Comparison of ENCODE assay signal across 1 cellular context in the genomic region with DNA sequence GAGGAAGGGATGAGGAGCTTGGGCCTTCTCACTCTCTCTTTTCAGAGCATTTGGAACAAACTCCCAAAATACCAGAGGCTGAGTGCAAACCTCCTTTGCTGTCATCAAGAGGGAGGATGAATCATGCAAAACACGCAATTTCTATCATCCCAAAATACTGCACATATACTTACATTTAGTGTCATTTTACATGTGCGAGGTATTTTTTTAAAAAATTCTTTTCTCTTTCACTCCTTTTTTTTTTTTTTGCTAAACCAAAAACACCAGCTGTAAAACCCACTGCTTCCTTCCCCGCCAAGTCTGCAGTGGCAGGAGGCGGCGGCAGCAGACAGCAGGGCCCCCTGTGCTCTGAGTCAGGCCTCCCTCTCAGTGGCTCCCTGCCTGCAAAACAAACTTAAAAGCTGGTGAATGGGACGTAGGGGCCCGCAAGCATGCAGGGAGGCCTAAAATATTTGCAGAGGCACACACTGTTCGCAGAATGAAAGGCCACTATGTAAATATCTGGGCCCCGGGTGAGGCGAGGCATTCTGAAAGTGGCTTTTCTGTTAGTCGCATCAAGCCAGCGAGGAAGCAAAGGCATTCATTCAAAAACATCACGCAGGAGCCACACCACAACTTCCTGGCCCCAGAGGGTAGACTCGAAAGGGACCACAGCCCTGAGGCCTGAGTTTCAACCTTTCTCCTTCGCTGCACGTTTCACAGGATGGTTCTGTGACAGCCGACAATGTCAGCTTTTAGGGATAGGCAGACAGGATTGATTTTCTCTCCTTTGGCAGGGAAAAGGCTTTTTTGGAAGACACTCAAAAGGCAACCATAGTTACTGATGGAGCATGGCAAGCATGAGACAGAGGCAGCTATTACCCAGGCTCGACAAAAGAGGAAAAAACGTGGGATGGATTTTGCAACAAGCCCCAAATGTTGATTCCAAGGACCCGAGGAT.
TF ChIP-seq lines count a peak whose summit lies in the region.

No MANE protein-coding gene starts in this region.

TF ChIP-seq in HepG2, 621 proteins besides CTCF, POLR2A, EP300 and RAD21 (continued from another document and continues in another):
- TF ChIP-seq, protein P1, sequence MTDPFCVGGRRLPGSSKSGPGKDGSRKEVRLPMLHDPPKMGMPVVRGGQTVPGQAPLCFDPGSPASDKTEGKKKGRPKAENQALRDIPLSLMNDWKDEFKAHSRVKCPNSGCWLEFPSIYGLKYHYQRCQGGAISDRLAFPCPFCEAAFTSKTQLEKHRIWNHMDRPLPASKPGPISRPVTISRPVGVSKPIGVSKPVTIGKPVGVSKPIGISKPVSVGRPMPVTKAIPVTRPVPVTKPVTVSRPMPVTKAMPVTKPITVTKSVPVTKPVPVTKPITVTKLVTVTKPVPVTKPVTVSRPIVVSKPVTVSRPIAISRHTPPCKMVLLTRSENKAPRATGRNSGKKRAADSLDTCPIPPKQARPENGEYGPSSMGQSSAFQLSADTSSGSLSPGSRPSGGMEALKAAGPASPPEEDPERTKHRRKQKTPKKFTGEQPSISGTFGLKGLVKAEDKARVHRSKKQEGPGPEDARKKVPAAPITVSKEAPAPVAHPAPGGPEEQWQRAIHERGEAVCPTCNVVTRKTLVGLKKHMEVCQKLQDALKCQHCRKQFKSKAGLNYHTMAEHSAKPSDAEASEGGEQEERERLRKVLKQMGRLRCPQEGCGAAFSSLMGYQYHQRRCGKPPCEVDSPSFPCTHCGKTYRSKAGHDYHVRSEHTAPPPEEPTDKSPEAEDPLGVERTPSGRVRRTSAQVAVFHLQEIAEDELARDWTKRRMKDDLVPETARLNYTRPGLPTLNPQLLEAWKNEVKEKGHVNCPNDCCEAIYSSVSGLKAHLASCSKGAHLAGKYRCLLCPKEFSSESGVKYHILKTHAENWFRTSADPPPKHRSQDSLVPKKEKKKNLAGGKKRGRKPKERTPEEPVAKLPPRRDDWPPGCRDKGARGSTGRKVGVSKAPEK (CRISPR knock-in tag; IDR thresholded peaks at IDR 0.05; ENCODE audit: borderline replicate concordance) = peak; percentile 35; the same call in 1 of the 2 replicates
- TF ChIP-seq KLF15 (CRISPR knock-in tag; IDR thresholded peaks at IDR 0.05; ENCODE audit: borderline replicate concordance) (no peak), ZNF678 (CRISPR knock-in tag; IDR thresholded peaks at IDR 0.05) (no peak), MAF1 (CRISPR knock-in tag; IDR thresholded peaks at IDR 0.05; ENCODE audit: borderline replicate concordance) (no peak), GLI4 (CRISPR knock-in tag; IDR thresholded peaks at IDR 0.05; ENCODE audit: borderline replicate concordance) (no peak), SALL1 (CRISPR knock-in tag; IDR thresholded peaks at IDR 0.05) (peak; percentile 95), U2AF1 (optimal IDR thresholded peaks at IDR 0.05; ENCODE audit: low read depth, low read length) (no peak), ZNF644 (CRISPR knock-in tag; IDR thresholded peaks at IDR 0.05; ENCODE audit: low read depth) (peak; percentile 79), ZNF7 (CRISPR knock-in tag; IDR thresholded peaks at IDR 0.05) (peak; percentile 74; the same call in 1 of the 2 replicates), HOXA9 (CRISPR knock-in tag; IDR thresholded peaks at IDR 0.05; ENCODE audit: borderline replicate concordance) (no peak), CCDC6 (CRISPR knock-in tag; IDR thresholded peaks at IDR 0.05) (peak; percentile 95; the same call in 1 of the 2 replicates), ZNF337 (CRISPR knock-in tag; IDR thresholded peaks at IDR 0.05; ENCODE audit: borderline replicate concordance, low read depth) (no peak), ZNF512 (CRISPR knock-in tag; IDR thresholded peaks at IDR 0.05) (peak; percentile 29; the same call in 1 of the 2 replicates), NCOA1 (CRISPR knock-in tag; IDR thresholded peaks at IDR 0.05) (no peak; the same call in 1 of the 2 replicates), ZNF33B (CRISPR knock-in tag; IDR thresholded peaks at IDR 0.05) (peak; percentile 30; the same call in 1 of the 2 replicates), FIP1L1 (IDR thresholded peaks at IDR 0.05; ENCODE audit: borderline replicate concordance, insufficient read depth, low read depth, low read length) (no peak), CBX5 (CRISPR knock-in tag; IDR thresholded peaks at IDR 0.05; ENCODE audit: borderline replicate concordance) (peak; percentile 84; the same call in 1 of the 2 replicates), TBL1XR1 (IDR thresholded peaks at IDR 0.05; ENCODE audit: borderline replicate concordance, low read length, partially characterized antibody) (no peak), ISX (CRISPR knock-in tag; conservative IDR thresholded peaks at IDR 0.05) (no peak), ZFX (CRISPR knock-in tag; IDR thresholded peaks at IDR 0.05; ENCODE audit: low read depth) (peak; percentile 89), ZNF543 (CRISPR knock-in tag; IDR thresholded peaks at IDR 0.05) (peak; percentile 89), ETV5 (CRISPR knock-in tag; IDR thresholded peaks at IDR 0.05; ENCODE audit: borderline replicate concordance) (peak; percentile 75), RNF219 (CRISPR knock-in tag; IDR thresholded peaks at IDR 0.05) (0 out of 2 replicates have a peak, but pooled peaks have one; percentile 35), ZSCAN22 (CRISPR knock-in tag; IDR thresholded peaks at IDR 0.05) (peak; percentile 29; the same call in 1 of the 2 replicates), ZNF691 (CRISPR knock-in tag; IDR thresholded peaks at IDR 0.05; ENCODE audit: borderline replicate concordance, low read depth) (peak; percentile 74), ZNF501 (CRISPR knock-in tag; IDR thresholded peaks at IDR 0.05) (no peak), ZMYM4 (CRISPR knock-in tag; IDR thresholded peaks at IDR 0.05) (peak; percentile 82), JDP2 (CRISPR knock-in tag; IDR thresholded peaks at IDR 0.05; ENCODE audit: borderline replicate concordance) (no peak), IRF2 (CRISPR knock-in tag; IDR thresholded peaks at IDR 0.05) (peak; percentile 91), KLF13 (CRISPR knock-in tag; IDR thresholded peaks at IDR 0.05) (no peak), GLMP (CRISPR knock-in tag; IDR thresholded peaks at IDR 0.05; ENCODE audit: borderline replicate concordance) (no peak), NR2F6 (IDR thresholded peaks at IDR 0.05) (peak; percentile 48), NR2F6 (CRISPR knock-in tag; IDR thresholded peaks at IDR 0.05) (peak; percentile 71; the same call in 1 of the 2 replicates), BRCA1 (CRISPR knock-in tag; IDR thresholded peaks at IDR 0.05) (peak; percentile 86; the same call in 1 of the 2 replicates)
- TF ChIP-seq, protein P2, sequence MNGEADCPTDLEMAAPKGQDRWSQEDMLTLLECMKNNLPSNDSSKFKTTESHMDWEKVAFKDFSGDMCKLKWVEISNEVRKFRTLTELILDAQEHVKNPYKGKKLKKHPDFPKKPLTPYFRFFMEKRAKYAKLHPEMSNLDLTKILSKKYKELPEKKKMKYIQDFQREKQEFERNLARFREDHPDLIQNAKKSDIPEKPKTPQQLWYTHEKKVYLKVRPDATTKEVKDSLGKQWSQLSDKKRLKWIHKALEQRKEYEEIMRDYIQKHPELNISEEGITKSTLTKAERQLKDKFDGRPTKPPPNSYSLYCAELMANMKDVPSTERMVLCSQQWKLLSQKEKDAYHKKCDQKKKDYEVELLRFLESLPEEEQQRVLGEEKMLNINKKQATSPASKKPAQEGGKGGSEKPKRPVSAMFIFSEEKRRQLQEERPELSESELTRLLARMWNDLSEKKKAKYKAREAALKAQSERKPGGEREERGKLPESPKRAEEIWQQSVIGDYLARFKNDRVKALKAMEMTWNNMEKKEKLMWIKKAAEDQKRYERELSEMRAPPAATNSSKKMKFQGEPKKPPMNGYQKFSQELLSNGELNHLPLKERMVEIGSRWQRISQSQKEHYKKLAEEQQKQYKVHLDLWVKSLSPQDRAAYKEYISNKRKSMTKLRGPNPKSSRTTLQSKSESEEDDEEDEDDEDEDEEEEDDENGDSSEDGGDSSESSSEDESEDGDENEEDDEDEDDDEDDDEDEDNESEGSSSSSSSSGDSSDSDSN (CRISPR knock-in tag; IDR thresholded peaks at IDR 0.05) = peak; percentile 77
- TF ChIP-seq, protein P3, sequence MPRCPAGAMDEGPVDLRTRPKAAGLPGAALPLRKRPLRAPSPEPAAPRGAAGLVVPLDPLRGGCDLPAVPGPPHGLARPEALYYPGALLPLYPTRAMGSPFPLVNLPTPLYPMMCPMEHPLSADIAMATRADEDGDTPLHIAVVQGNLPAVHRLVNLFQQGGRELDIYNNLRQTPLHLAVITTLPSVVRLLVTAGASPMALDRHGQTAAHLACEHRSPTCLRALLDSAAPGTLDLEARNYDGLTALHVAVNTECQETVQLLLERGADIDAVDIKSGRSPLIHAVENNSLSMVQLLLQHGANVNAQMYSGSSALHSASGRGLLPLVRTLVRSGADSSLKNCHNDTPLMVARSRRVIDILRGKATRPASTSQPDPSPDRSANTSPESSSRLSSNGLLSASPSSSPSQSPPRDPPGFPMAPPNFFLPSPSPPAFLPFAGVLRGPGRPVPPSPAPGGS (CRISPR knock-in tag; IDR thresholded peaks at IDR 0.05) = peak; percentile 50
- TF ChIP-seq, protein P4, sequence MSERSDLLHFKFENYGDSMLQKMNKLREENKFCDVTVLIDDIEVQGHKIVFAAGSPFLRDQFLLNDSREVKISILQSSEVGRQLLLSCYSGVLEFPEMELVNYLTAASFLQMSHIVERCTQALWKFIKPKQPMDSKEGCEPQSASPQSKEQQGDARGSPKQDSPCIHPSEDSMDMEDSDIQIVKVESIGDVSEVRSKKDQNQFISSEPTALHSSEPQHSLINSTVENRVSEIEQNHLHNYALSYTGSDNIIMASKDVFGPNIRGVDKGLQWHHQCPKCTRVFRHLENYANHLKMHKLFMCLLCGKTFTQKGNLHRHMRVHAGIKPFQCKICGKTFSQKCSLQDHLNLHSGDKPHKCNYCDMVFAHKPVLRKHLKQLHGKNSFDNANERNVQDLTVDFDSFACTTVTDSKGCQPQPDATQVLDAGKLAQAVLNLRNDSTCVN (CRISPR knock-in tag; IDR thresholded peaks at IDR 0.05; ENCODE audit: borderline replicate concordance) = no peak; the same call in 1 of the 2 replicates
- TF ChIP-seq, protein P5, sequence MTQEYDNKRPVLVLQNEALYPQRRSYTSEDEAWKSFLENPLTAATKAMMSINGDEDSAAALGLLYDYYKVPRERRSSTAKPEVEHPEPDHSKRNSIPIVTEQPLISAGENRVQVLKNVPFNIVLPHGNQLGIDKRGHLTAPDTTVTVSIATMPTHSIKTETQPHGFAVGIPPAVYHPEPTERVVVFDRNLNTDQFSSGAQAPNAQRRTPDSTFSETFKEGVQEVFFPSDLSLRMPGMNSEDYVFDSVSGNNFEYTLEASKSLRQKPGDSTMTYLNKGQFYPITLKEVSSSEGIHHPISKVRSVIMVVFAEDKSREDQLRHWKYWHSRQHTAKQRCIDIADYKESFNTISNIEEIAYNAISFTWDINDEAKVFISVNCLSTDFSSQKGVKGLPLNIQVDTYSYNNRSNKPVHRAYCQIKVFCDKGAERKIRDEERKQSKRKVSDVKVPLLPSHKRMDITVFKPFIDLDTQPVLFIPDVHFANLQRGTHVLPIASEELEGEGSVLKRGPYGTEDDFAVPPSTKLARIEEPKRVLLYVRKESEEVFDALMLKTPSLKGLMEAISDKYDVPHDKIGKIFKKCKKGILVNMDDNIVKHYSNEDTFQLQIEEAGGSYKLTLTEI (CRISPR knock-in tag; conservative IDR thresholded peaks at IDR 0.05) = no peak
- TF ChIP-seq, protein P6, sequence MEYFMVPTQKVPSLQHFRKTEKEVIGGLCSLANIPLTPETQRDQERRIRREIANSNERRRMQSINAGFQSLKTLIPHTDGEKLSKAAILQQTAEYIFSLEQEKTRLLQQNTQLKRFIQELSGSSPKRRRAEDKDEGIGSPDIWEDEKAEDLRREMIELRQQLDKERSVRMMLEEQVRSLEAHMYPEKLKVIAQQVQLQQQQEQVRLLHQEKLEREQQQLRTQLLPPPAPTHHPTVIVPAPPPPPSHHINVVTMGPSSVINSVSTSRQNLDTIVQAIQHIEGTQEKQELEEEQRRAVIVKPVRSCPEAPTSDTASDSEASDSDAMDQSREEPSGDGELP (IDR thresholded peaks at IDR 0.05; ENCODE audit: borderline replicate concordance, low read depth) = peak; percentile 48; the same call in 1 of the 2 replicates
